In genomic region chr4:87488666-87489065, GRCh38 we compare ENCODE assay signal across 9 cellular contexts. TPM values are rescaled to one million over a fixed set of nuclear protein-coding genes. Genes with fewer than 3 reads are reported as not detected.
DNase-seq lines count a peak whose midpoint lies in the region; ATAC-seq and TF ChIP-seq lines count a peak whose summit lies in the region.
"Not testable (repeated sequence)": the region's sequence is repeated elsewhere in the genome, so short reads cannot be mapped to it uniquely, and the experiment has no call there.
"Had no signal": no experiment of that assay in that cellular context is flagged by ENCODE, and none has a peak within 500 bp of the region (broad histone marks: within the 10 kb centered on the region; RNA-seq: fewer than 3 reads in every experiment).

No MANE protein-coding gene starts in this region.

- not testable (repeated sequence) for H3K79me2 ChIP-seq in mesendoderm (ENCODE audit: control insufficient read depth, insufficient read depth, low read length)

- not testable (repeated sequence) for H3K23ac ChIP-seq in IMR-90 (ENCODE audit: low read depth, low read length); mesendoderm (ENCODE audit: low read length)

- H2AK9ac ChIP-seq in IMR-90 (replicated peaks; ENCODE audit: low read depth, low read length, poor library complexity), result not testable (repeated sequence)

- in situ Hi-C loops in IMR-90 (cut with MboI; ENCODE audit: low sequenced_read_pairs); gastrocnemius medialis (cut with MboI; ENCODE audit: low sequenced_read_pairs in 4 of 4): not testable (repeated sequence)

- TF ChIP-seq EP300 in gastroesophageal sphincter (IDR thresholded peaks at IDR 0.05), result not testable (repeated sequence)

- H4K5ac ChIP-seq in IMR-90 (ENCODE audit: low read depth, low read length); mesendoderm (ENCODE audit: low read length): not testable (repeated sequence)

- H3K4me3 ChIP-seq in IMR-90 (ENCODE audit: insufficient read depth, low read depth, low read length); gastroesophageal sphincter; mesendoderm (ENCODE audit: low read length); gastrocnemius medialis; uterus: not testable (repeated sequence)

- H2BK5ac ChIP-seq in IMR-90 (ENCODE audit: low read depth, low read length, poor library complexity, severe bottlenecking); mesendoderm (ENCODE audit: low read length): not testable (repeated sequence)

- dilution Hi-C loops in IMR-90 (cut with HindIII; ENCODE audit: low sequenced_read_pairs, unreplicated experiment), result not testable (repeated sequence)

- H3K4ac ChIP-seq in IMR-90 (ENCODE audit: low read depth, low read length); mesendoderm (ENCODE audit: low read depth, low read length): not testable (repeated sequence)

- ATAC-seq in IMR-90 (ENCODE audit: low read depth), result peak; percentile 54; the same call in 1 of the 2 replicates
- not testable (repeated sequence) for ATAC-seq in gastroesophageal sphincter, gastrocnemius medialis

- H4K20me1 ChIP-seq in IMR-90 (ENCODE audit: insufficient read depth, low read length), result not testable (repeated sequence)

- not testable (repeated sequence) for BruUV-seq in IMR-90 (replicated peaks; lab: Mats Ljungman, UMichigan)

- not testable (repeated sequence) for H3K36me3 ChIP-seq in IMR-90 (ENCODE audit: control insufficient read depth, insufficient read depth, low read length); mesendoderm (ENCODE audit: control insufficient read depth, insufficient read depth, low read length); uterus
- H3K36me3 ChIP-seq in gastroesophageal sphincter, result peaks cover 6 to 71% of the 10 kb centered on the region in 2 donors
- peaks cover 0 to 54% of the 10 kb centered on the region in 2 donors for H3K36me3 ChIP-seq in gastrocnemius medialis

- not testable (repeated sequence) for TF ChIP-seq POLR2A in IMR-90 (IDR thresholded peaks at IDR 0.05; ENCODE audit: low read depth, low read length); gastroesophageal sphincter (IDR thresholded peaks at IDR 0.05); gastrocnemius medialis (IDR thresholded peaks at IDR 0.05); uterus (IDR thresholded peaks at IDR 0.05)

- not testable (repeated sequence) for H3K56ac ChIP-seq in IMR-90 (ENCODE audit: extremely low read depth, insufficient read depth, low read length); mesendoderm (ENCODE audit: low read length)

- H2AFZ ChIP-seq in IMR-90 (replicated peaks; ENCODE audit: low read length, poor library complexity), result peak overlapping the region; percentile 21

- not testable (repeated sequence) for TF ChIP-seq CTCF in IMR-90 (conservative IDR thresholded peaks at IDR 0.05; ENCODE audit: low read depth, low read length); gastroesophageal sphincter (IDR thresholded peaks at IDR 0.05); gastrocnemius medialis (IDR thresholded peaks at IDR 0.05 in 4 of 5, conservative IDR thresholded peaks at IDR 0.05 in 1 of 5); uterus (IDR thresholded peaks at IDR 0.05)

- no CpG with 5 or more reads among the region's 4 CpGs for WGBS in IMR-90 (ENCODE audit: extremely low coverage in 2 of 2, insufficient read length in 1 of 2), 2 experiments
- no CpG with 5 or more reads among the region's 4 CpGs for WGBS in gastroesophageal sphincter (ENCODE audit: low coverage in 1 of 2), 2 donors
- no CpG with 5 or more reads among the region's 4 CpGs for WGBS in mesendoderm (ENCODE audit: extremely low coverage, insufficient coverage, low lambda C conversion rate)

- H4K91ac ChIP-seq in IMR-90 (ENCODE audit: insufficient read depth, low read depth, low read length), result not testable (repeated sequence)

- not testable (repeated sequence) for H3K4me2 ChIP-seq in IMR-90 (ENCODE audit: low read depth, low read length); mesendoderm (ENCODE audit: low read length)

- not testable (repeated sequence) for H2BK20ac ChIP-seq in IMR-90 (ENCODE audit: low read depth, low read length)

- TF ChIP-seq RAD21 in IMR-90 (IDR thresholded peaks at IDR 0.05; ENCODE audit: low read length), result not testable (repeated sequence)

- not testable (repeated sequence) for H2AK5ac ChIP-seq in IMR-90 (ENCODE audit: low read depth, low read length); mesendoderm (ENCODE audit: low read length)

- not testable (repeated sequence) for H3K9ac ChIP-seq in IMR-90 (ENCODE audit: low read depth, low read length); mesendoderm (ENCODE audit: low read length)

- H3K14ac ChIP-seq in IMR-90 (replicated peaks; ENCODE audit: low read depth, low read length), result not testable (repeated sequence)

- POLR2A ChIA-PET in IMR-90 (lab: Charles Lee; ENCODE audit: unreplicated experiment), result not testable (repeated sequence)

- not testable (repeated sequence) for H3K27me3 ChIP-seq in IMR-90 (ENCODE audit: control insufficient read depth, insufficient read depth, low read length); gastroesophageal sphincter; mesendoderm (ENCODE audit: insufficient read depth, low read length, poor library complexity); gastrocnemius medialis; uterus

- intact Hi-C loops in IMR-90 (cut with micrococcal nuclease); gastrocnemius medialis (cut with DNase I; ENCODE audit: low total_unique reads); uterus (cut with DNase I; ENCODE audit: low total_unique reads): not testable (repeated sequence)

- not testable (repeated sequence) for H3K27ac ChIP-seq in IMR-90 (ENCODE audit: insufficient read depth, low read length); mesendoderm (ENCODE audit: low read depth, low read length)
- peak overlapping the region; percentile 10 for H3K27ac ChIP-seq in cingulate gyrus (ENCODE audit: low read depth, low read length)
- H3K27ac ChIP-seq in gastroesophageal sphincter, result peak overlapping the region; percentile 10 to 77 (median 68)
- H3K27ac ChIP-seq in gastrocnemius medialis, result peak overlapping the region; percentile 1 to 51 (median 34)
- peak overlapping the region; percentile 52 to 81 for H3K27ac ChIP-seq in uterus

- not testable (repeated sequence) for H3K4me1 ChIP-seq in IMR-90 (ENCODE audit: control insufficient read depth, insufficient read depth, low read length); mesendoderm (ENCODE audit: control insufficient read depth, low read depth, low read length); uterus
- peaks cover 10 to 50% (median 11%) of the 10 kb centered on the region in 3 donors for H3K4me1 ChIP-seq in gastroesophageal sphincter
- peaks cover 0 to 13% of the 10 kb centered on the region in 2 donors for H3K4me1 ChIP-seq in gastrocnemius medialis

- 0 out of 4 replicates have a peak overlapping the region, but pooled peaks of 1 of the 2 experiments have one; percentile 9 for H4K8ac ChIP-seq in IMR-90 (ENCODE audit: low read depth in 2 of 2, low read length in 2 of 2)
- H4K8ac ChIP-seq in mesendoderm (ENCODE audit: low read depth, low read length), result not testable (repeated sequence)

- not testable (repeated sequence) for H3K79me1 ChIP-seq in IMR-90 (ENCODE audit: low read depth in 1 of 2, low read length in 2 of 2); mesendoderm (ENCODE audit: low read length)

- CTCF ChIA-PET in IMR-90 (lab: Yijun Ruan, JAX), result not testable (repeated sequence)

- H2BK120ac ChIP-seq in IMR-90 (ENCODE audit: low read depth, low read length); mesendoderm (ENCODE audit: low read depth, low read length): not testable (repeated sequence)

- not testable (repeated sequence) for H3K18ac ChIP-seq in IMR-90 (ENCODE audit: low read depth, low read length); mesendoderm (ENCODE audit: low read length)

- peak; percentile 25 for DNase-seq in IMR-90
- DNase-seq in iris pigment epithelial cell (ENCODE audit: low read depth), result peak; percentile 39
- DNase-seq in mesendoderm, result peak; percentile 17
- not testable (repeated sequence) for DNase-seq in gastrocnemius medialis, uterus

- not testable (repeated sequence) for H3K9me1 ChIP-seq in IMR-90 (ENCODE audit: insufficient read depth, low read length)

- H2BK15ac ChIP-seq in IMR-90 (ENCODE audit: low read depth, low read length); mesendoderm (replicated peaks; ENCODE audit: low read depth): not testable (repeated sequence)

- H3K9me3 ChIP-seq in IMR-90 (ENCODE audit: control insufficient read depth, insufficient read depth, low read length); gastrocnemius medialis; uterus: not testable (repeated sequence)
- peaks cover 0 to 13% (median 0%) of the 10 kb centered on the region in 3 donors for H3K9me3 ChIP-seq in gastroesophageal sphincter

RNA-seq across cellular contexts. Expression of gene SPARCL1, which starts 40.5 kb away (rescaled TPM):
- total RNA-seq in IMR-90 (2012; rRNA removed) (not detected in 2 replicates), gastroesophageal sphincter (1,000 to 10,000 TPM; 1,558 to 2,335 (median 1,828) TPM), gastrocnemius medialis (100 to 1,000 TPM; 225 to 357 (median 273) TPM), uterus (1,000 to 10,000 TPM; 1,025 to 1,777 (median 1,327) TPM)
- not detected in 2 replicates for polyA plus RNA-seq in IMR-90 (2012; rRNA removed)
- polyA plus RNA-seq in IMR-90 (2012; cell fraction: cytosol; rRNA removed), result not detected in 2 replicates
- polyA plus RNA-seq in IMR-90 (2012; cell fraction: nucleus; rRNA removed; ENCODE audit: low replicate concordance), result not detected in 2 replicates
- 0.29 TPM for polyA plus RNA-seq in mesendoderm (2013, experiment 1 of 2)
- 0.25 TPM for polyA plus RNA-seq in mesendoderm (2013, experiment 2 of 2)
- total RNA-seq: CD8-positive, alpha-beta T cell; HFFc6 had no signal

Comparison
In these comparisons a context has a peak if more than half of its experiments do, and no peak if none do; other contexts are left out.
1. RNA of gene SPARCL1, which starts 40.5 kb away (total RNA-seq): 1,558 to 2,335 TPM in gastroesophageal sphincter, 1,025 to 1,777 TPM in uterus and 225 to 357 TPM in gastrocnemius medialis; not detected in IMR-90; every median in the first group is over 100 times any median in the second.